ENCODE assay signal across 9 cellular contexts in the genomic region with DNA sequence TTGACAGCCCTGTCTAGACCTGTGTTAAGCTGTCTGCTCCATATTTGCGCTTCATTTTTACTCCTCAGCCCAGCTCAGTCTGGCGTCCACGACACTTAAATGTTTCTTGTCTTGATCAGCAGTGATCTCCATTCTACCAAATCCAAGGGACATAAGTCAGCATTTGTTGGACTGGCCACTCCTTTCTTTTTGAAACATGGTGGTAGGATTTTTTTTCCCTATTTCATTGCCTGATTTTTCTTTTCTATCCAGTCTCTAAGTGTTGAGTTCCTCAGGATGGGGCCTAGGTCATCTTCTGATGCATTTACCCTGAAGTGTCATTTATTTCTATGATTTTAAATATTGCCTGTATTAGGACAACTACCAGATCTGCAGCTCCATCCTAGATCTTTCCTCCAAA. TPM values are rescaled to one million over a fixed set of nuclear protein-coding genes. Genes with fewer than 3 reads are reported as not detected.
DNase-seq lines count a peak whose midpoint lies in the region; ATAC-seq and TF ChIP-seq lines count a peak whose summit lies in the region.
"Had no signal": no experiment of that assay in that cellular context is flagged by ENCODE, and none has a peak within 500 bp of the region (broad histone marks: within the 10 kb centered on the region; RNA-seq: fewer than 3 reads in every experiment).

No MANE protein-coding gene starts in this region.

- H3K4me2 ChIP-seq in PC-9 (peak overlapping the region; percentile 93), parathyroid adenoma (ENCODE audit: low read length) (peak overlapping the region; percentile 77)

- peaks cover 17% of the 10 kb centered on the region for H3K4me1 Mint-ChIP-seq in Calu3 (ENCODE audit: low read depth, unreplicated experiment)

- ATAC-seq in GM19455 (IDR thresholded peaks at IDR 0.05; ENCODE audit: unreplicated experiment) (no peak), GM18498 (IDR thresholded peaks at IDR 0.05; ENCODE audit: unreplicated experiment) (no peak)

- H3F3A ChIP-seq in PC-9 (ENCODE audit: insufficient read depth, low read depth), result no peaks in the 10 kb centered on the region

- H3K9me3 ChIP-seq in PC-9 (ENCODE audit: insufficient read depth, low read depth), result no peaks in the 10 kb centered on the region
- H3K9me3 ChIP-seq in parathyroid adenoma (ENCODE audit: control insufficient read depth, low read length), result no peaks in the 10 kb centered on the region

- H3K4me3 ChIP-seq in PC-9, result peak overlapping the region; percentile 68
- peak overlapping the region; percentile 65 for H3K4me3 ChIP-seq in epithelial cell of esophagus (ENCODE audit: low read length)
- peak overlapping the region; percentile 80 for H3K4me3 ChIP-seq in parathyroid adenoma (ENCODE audit: low read depth, low read length)

- peak overlapping the region; percentile 87 for H3K27ac Mint-ChIP-seq in Calu3 (ENCODE audit: unreplicated experiment)

- H3K79me2 ChIP-seq in PC-9 (ENCODE audit: low read depth), result peaks cover 60% of the 10 kb centered on the region
- peaks cover 19% of the 10 kb centered on the region for H3K79me2 ChIP-seq in parathyroid adenoma

- peaks cover 19% of the 10 kb centered on the region for H3K4me1 ChIP-seq in PC-9 (replicated peaks; ENCODE audit: insufficient read depth)
- no peaks in the 10 kb centered on the region for H3K4me1 ChIP-seq in parathyroid adenoma

- peaks cover 8% of the 10 kb centered on the region for H4K20me1 ChIP-seq in PC-9 (ENCODE audit: insufficient read depth)

- H3K9me2 ChIP-seq in PC-9 (ENCODE audit: insufficient read depth), result no peaks in the 10 kb centered on the region

- TF ChIP-seq CTCF in Calu3 (IDR thresholded peaks at IDR 0.05; ENCODE audit: unreplicated experiment), result no peak
- no peak for TF ChIP-seq CTCF in PC-9 (conservative IDR thresholded peaks at IDR 0.05)
- no peak for TF ChIP-seq CTCF in epithelial cell of esophagus (IDR thresholded peaks at IDR 0.05; ENCODE audit: insufficient read depth, low read depth, low read length, missing control alignments)
- no peak for TF ChIP-seq CTCF in parathyroid adenoma (IDR thresholded peaks at IDR 0.05)

- H3K27me3 Mint-ChIP-seq in Calu3 (ENCODE audit: unreplicated experiment), result no peaks in the 10 kb centered on the region

- H3K27me3 ChIP-seq in PC-9 (ENCODE audit: insufficient read depth, low read depth), result no peaks in the 10 kb centered on the region
- H3K27me3 ChIP-seq in parathyroid adenoma (ENCODE audit: control insufficient read depth, insufficient read depth, low read length), result no peaks in the 10 kb centered on the region

- H3K36me3 ChIP-seq in PC-9 (ENCODE audit: low read depth) (0 out of 2 replicates have a peak, but pooled peaks cover 5% of the 10 kb centered on the region), parathyroid adenoma (ENCODE audit: control insufficient read depth, insufficient read depth, low read length) (no peaks in the 10 kb centered on the region)

- DNase-seq in Calu3, result no peak
- DNase-seq in PC-9, result no peak
- no peak for DNase-seq in epithelial cell of esophagus (ENCODE audit: low read depth)
- no peak for DNase-seq in HEK293T (ENCODE audit: extremely low spot score)
- DNase-seq in activated effector memory CD4-positive, alpha-beta T cell treated with Interleukin-2 at 50 U/mL for 16 hours, result no peak
- DNase-seq: occipital lobe had no signal

- TSS peak; percentile 67 for BruUV-seq in Calu3 (replicated peaks; lab: Mats Ljungman, UMichigan)
- BruUV-seq in PC-9 (replicated peaks; lab: Mats Ljungman, UMichigan), result TSS peak; percentile 34

- H3K36me3 Mint-ChIP-seq in Calu3 (ENCODE audit: insufficient read depth, unreplicated experiment), result peaks cover 52% of the 10 kb centered on the region

- POLR2A ChIA-PET in PC-9 (lab: Charles Lee; ENCODE audit: unreplicated experiment) (no interaction called here), HEK293T (lab: Yijun Ruan, JAX) (interaction anchor here (0.7 to 7.4 kb wide), 11 partner anchors 9 to 119 kb away, joined by 3 to 193 read pairs (median 3); partner anchors contain the start of gene SCO2)

- H2AFZ ChIP-seq in PC-9 (peak overlapping the region; percentile 88; the same call in 1 of the 2 replicates), parathyroid adenoma (no peak overlapping the region)

- CTCF ChIA-PET in Calu3 (lab: Charles Lee), result interaction anchor here (0.6 to 2.1 kb wide), 4 partner anchors 16 to 125 kb away, joined by 3 to 13 read pairs (median 8); partner anchors contain the start of gene SCO2
- CTCF ChIA-PET in PC-9 (lab: Charles Lee), result interaction anchor here (1.1 kb wide), 1 partner anchor 17 kb away, joined by 4 read pairs; the partner anchor contains the start of gene SCO2
- CTCF ChIA-PET in HEK293T (lab: Yijun Ruan, JAX), result interaction anchor here (1.0 to 2.0 kb wide), 2 partner anchors 17 to 36 kb away, joined by 4 to 11 read pairs; partner anchors contain the start of gene SCO2

- H3K4me3 Mint-ChIP-seq in Calu3 (ENCODE audit: low read depth, unreplicated experiment), result peak overlapping the region; percentile 91

- peak overlapping the region; percentile 48; the same call in 1 of the 2 replicates for H3K27ac ChIP-seq in PC-9
- H3K27ac ChIP-seq in parathyroid adenoma, result peak overlapping the region; percentile 68

- no peak overlapping the region for H3K9ac ChIP-seq in parathyroid adenoma

- H3K9me3 Mint-ChIP-seq in Calu3 (ENCODE audit: low read depth, unreplicated experiment), result no peaks in the 10 kb centered on the region

- intact Hi-C loops in Calu3 (cut with micrococcal nuclease; ENCODE audit: unreplicated experiment) (no loop called here), PC-9 (cut with micrococcal nuclease; ENCODE audit: unreplicated experiment) (loop anchor here (1.0 to 5.0 kb wide), 4 partner anchors 16 to 167 kb away; partner anchors contain the start of genes CHKB, PPP6R2, SBF1 and SCO2)

TF ChIP-seq in HEK293T, 16 proteins besides CTCF, POLR2A, EP300 and RAD21:
- TF ChIP-seq FOXK2 (IDR thresholded peaks at IDR 0.05), result no peak
- TF ChIP-seq BHLHE40 (IDR thresholded peaks at IDR 0.05; ENCODE audit: borderline replicate concordance), result no peak
- no peak for TF ChIP-seq ARNT (IDR thresholded peaks at IDR 0.05)
- TF ChIP-seq FOXA1 (IDR thresholded peaks at IDR 0.05), result no peak
- TF ChIP-seq, protein P1, sequence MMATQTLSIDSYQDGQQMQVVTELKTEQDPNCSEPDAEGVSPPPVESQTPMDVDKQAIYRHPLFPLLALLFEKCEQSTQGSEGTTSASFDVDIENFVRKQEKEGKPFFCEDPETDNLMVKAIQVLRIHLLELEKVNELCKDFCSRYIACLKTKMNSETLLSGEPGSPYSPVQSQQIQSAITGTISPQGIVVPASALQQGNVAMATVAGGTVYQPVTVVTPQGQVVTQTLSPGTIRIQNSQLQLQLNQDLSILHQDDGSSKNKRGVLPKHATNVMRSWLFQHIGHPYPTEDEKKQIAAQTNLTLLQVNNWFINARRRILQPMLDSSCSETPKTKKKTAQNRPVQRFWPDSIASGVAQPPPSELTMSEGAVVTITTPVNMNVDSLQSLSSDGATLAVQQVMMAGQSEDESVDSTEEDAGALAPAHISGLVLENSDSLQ (IDR thresholded peaks at IDR 0.05), result no peak
- TF ChIP-seq HDGF (IDR thresholded peaks at IDR 0.05; ENCODE audit: borderline replicate concordance), result no peak
- TF ChIP-seq ELF4 (IDR thresholded peaks at IDR 0.05), result no peak
- no peak for TF ChIP-seq NFRKB (IDR thresholded peaks at IDR 0.05)
- no peak for TF ChIP-seq ZNF384 (IDR thresholded peaks at IDR 0.05)
- TF ChIP-seq CTBP1 (IDR thresholded peaks at IDR 0.05; ENCODE audit: borderline replicate concordance), result no peak
- TF ChIP-seq FOXM1 (IDR thresholded peaks at IDR 0.05; ENCODE audit: borderline replicate concordance), result no peak
- no peak for TF ChIP-seq TARDBP (IDR thresholded peaks at IDR 0.05)
- TF ChIP-seq L3MBTL2 (conservative IDR thresholded peaks at IDR 0.05), result no peak
- TF ChIP-seq SP1 (IDR thresholded peaks at IDR 0.05), result no peak
- no peak for TF ChIP-seq LEF1 (IDR thresholded peaks at IDR 0.05; ENCODE audit: borderline replicate concordance)
- TF ChIP-seq SUZ12 (IDR thresholded peaks at IDR 0.05), result no peak

RNA-seq across cellular contexts. Expression of gene NCAPH2, which starts 0.9 kb away (rescaled TPM):
- 73.2 and 92.0 TPM in 2 replicates for total RNA-seq in Calu3 (2022)
- total RNA-seq in PC-9 (2021), result 58.8 and 62.9 TPM in 2 replicates

RNA-seq across cellular contexts. Expression of gene LMF2, which starts 1.4 kb away (rescaled TPM):
- 85.2 and 87.1 TPM in 2 replicates for total RNA-seq in Calu3 (2022)
- 37.3 and 52.2 TPM in 2 replicates for total RNA-seq in PC-9 (2021)

RNA-seq across cellular contexts. Expression of gene SCO2, which starts 16.5 kb away (rescaled TPM):
- total RNA-seq in Calu3 (2022), result 3.6 and 5.3 TPM in 2 replicates
- total RNA-seq in PC-9 (2021), result 3.0 and 6.1 TPM in 2 replicates

RNA-seq across cellular contexts. Expression of gene TYMP, which starts 20.9 kb away (rescaled TPM):
- total RNA-seq in Calu3 (2022) (44.1 and 62.2 TPM in 2 replicates), PC-9 (2021) (5.9 and 16.5 TPM in 2 replicates)

RNA-seq across cellular contexts. Expression of gene MIOX, which starts 22.2 kb away (rescaled TPM):
- total RNA-seq in Calu3 (2022) (0.45 TPM in 1 of 2 replicates, not detected in the other), PC-9 (2021) (1.4 and 1.5 TPM in 2 replicates)
- total RNA-seq: occipital lobe had no signal
